1 cellular context compared by ENCODE assay signal in the genomic region with DNA sequence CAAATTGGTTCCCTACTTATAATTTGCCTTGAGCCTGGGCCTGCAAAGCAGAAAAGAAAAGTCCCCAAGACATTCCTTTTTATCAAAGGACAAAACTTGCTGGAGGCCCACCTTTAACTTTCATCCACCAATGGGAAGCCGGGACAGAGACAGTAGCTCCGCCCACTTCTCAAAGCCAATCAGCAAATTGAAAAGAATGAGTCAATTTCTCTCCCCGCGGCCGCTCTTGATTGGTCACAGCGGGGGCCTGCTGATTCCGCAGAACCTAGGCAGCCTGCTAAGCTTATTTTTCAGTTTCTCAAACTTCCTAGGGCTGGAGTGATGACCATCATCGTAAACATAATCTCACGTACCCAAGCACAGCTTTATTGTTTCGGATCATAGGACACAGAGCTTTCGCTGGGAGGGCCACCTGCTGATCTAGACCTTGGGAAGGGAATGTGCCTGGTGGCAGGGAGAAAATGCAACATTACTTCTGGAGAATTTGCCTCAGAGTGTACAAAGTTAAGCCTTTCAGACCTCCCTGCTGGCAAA.
TF ChIP-seq lines count a peak whose summit lies in the region.

A gene with protein sequence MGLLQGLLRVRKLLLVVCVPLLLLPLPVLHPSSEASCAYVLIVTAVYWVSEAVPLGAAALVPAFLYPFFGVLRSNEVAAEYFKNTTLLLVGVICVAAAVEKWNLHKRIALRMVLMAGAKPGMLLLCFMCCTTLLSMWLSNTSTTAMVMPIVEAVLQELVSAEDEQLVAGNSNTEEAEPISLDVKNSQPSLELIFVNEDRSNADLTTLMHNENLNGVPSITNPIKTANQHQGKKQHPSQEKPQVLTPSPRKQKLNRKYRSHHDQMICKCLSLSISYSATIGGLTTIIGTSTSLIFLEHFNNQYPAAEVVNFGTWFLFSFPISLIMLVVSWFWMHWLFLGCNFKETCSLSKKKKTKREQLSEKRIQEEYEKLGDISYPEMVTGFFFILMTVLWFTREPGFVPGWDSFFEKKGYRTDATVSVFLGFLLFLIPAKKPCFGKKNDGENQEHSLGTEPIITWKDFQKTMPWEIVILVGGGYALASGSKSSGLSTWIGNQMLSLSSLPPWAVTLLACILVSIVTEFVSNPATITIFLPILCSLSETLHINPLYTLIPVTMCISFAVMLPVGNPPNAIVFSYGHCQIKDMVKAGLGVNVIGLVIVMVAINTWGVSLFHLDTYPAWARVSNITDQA (minus strand): TSS at position 51 of the 534 bp plus-strand sequence. CDS start 690 bp downstream, outside the sequence.

TF ChIP-seq in K562, 482 proteins besides CTCF, POLR2A, EP300 and RAD21 (continued from another document):
- no peak for TF ChIP-seq ARID2 (IDR thresholded peaks at IDR 0.05)
- TF ChIP-seq SMARCC2 (IDR thresholded peaks at IDR 0.05; ENCODE audit: low read depth), result no peak
- no peak for TF ChIP-seq MCM5 (IDR thresholded peaks at IDR 0.05; ENCODE audit: low read depth)
- no peak for TF ChIP-seq ILF3 (IDR thresholded peaks at IDR 0.05; ENCODE audit: borderline replicate concordance)
- no peak for TF ChIP-seq ZNF41 (CRISPR knock-in tag; conservative IDR thresholded peaks at IDR 0.05)
- no peak for TF ChIP-seq TFAM (CRISPR knock-in tag; conservative IDR thresholded peaks at IDR 0.05)
- peak; percentile 59 for TF ChIP-seq RBM25 (IDR thresholded peaks at IDR 0.05; ENCODE audit: low read depth, low read length, severe bottlenecking)
- TF ChIP-seq KLF16 (IDR thresholded peaks at IDR 0.05), result no peak
- no peak for TF ChIP-seq BHLHE40 (IDR thresholded peaks at IDR 0.05; ENCODE audit: low read length)
- TF ChIP-seq C11orf30 (IDR thresholded peaks at IDR 0.05; ENCODE audit: low read depth), result peak; percentile 70
- TF ChIP-seq, protein P1, sequence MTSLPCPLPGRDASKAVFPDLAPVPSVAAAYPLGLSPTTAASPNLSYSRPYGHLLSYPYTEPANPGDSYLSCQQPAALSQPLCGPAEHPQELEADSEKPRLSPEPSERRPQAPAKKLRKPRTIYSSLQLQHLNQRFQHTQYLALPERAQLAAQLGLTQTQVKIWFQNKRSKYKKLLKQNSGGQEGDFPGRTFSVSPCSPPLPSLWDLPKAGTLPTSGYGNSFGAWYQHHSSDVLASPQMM (CRISPR knock-in tag; IDR thresholded peaks at IDR 0.05), result no peak
- TF ChIP-seq NBN (IDR thresholded peaks at IDR 0.05; ENCODE audit: low read depth), result no peak
- peak; percentile 53 for TF ChIP-seq FOS (IDR thresholded peaks at IDR 0.05; ENCODE audit: extremely low read depth, insufficient read length)
- TF ChIP-seq MAFF (IDR thresholded peaks at IDR 0.05; ENCODE audit: low read length), result peak; percentile 52
- TF ChIP-seq NR2C2 (CRISPR knock-in tag; IDR thresholded peaks at IDR 0.05), result no peak
- TF ChIP-seq NR2C2 (tag; IDR thresholded peaks at IDR 0.05), result no peak
- TF ChIP-seq ZNF445 (CRISPR knock-in tag; IDR thresholded peaks at IDR 0.05; ENCODE audit: low read depth), result no peak
- TF ChIP-seq CC2D1A (IDR thresholded peaks at IDR 0.05), result no peak
- TF ChIP-seq GABPB1 (CRISPR knock-in tag; IDR thresholded peaks at IDR 0.05), result 0 out of 2 replicates have a peak, but pooled peaks have one; percentile 26
- 0 out of 2 replicates have a peak, but pooled peaks have one; percentile 74 for TF ChIP-seq FOXK1 (CRISPR knock-in tag; IDR thresholded peaks at IDR 0.05; ENCODE audit: borderline replicate concordance)
- TF ChIP-seq, protein P2, sequence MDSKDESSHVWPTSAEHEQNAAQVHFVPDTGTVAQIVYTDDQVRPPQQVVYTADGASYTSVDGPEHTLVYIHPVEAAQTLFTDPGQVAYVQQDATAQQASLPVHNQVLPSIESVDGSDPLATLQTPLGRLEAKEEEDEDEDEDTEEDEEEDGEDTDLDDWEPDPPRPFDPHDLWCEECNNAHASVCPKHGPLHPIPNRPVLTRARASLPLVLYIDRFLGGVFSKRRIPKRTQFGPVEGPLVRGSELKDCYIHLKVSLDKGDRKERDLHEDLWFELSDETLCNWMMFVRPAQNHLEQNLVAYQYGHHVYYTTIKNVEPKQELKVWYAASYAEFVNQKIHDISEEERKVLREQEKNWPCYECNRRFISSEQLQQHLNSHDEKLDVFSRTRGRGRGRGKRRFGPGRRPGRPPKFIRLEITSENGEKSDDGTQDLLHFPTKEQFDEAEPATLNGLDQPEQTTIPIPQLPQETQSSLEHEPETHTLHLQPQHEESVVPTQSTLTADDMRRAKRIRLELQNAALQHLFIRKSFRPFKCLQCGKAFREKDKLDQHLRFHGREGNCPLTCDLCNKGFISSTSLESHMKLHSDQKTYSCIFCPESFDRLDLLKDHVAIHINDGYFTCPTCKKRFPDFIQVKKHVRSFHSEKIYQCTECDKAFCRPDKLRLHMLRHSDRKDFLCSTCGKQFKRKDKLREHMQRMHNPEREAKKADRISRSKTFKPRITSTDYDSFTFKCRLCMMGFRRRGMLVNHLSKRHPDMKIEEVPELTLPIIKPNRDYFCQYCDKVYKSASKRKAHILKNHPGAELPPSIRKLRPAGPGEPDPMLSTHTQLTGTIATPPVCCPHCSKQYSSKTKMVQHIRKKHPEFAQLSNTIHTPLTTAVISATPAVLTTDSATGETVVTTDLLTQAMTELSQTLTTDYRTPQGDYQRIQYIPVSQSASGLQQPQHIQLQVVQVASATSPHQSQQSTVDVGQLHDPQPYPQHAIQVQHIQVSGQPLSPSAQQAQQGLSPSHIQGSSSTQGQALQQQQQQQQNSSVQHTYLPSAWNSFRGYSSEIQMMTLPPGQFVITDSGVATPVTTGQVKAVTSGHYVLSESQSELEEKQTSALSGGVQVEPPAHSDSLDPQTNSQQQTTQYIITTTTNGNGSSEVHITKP (IDR thresholded peaks at IDR 0.05; ENCODE audit: partially characterized antibody), result peak; percentile 67
- TF ChIP-seq, protein P3, sequence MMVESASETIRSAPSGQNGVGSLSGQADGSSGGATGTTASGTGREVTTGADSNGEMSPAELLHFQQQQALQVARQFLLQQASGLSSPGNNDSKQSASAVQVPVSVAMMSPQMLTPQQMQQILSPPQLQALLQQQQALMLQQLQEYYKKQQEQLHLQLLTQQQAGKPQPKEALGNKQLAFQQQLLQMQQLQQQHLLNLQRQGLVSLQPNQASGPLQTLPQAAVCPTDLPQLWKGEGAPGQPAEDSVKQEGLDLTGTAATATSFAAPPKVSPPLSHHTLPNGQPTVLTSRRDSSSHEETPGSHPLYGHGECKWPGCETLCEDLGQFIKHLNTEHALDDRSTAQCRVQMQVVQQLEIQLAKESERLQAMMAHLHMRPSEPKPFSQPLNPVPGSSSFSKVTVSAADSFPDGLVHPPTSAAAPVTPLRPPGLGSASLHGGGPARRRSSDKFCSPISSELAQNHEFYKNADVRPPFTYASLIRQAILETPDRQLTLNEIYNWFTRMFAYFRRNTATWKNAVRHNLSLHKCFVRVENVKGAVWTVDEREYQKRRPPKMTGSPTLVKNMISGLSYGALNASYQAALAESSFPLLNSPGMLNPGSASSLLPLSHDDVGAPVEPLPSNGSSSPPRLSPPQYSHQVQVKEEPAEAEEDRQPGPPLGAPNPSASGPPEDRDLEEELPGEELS (CRISPR knock-in tag; IDR thresholded peaks at IDR 0.05; ENCODE audit: borderline replicate concordance), result no peak
- no peak for TF ChIP-seq PHB2 (IDR thresholded peaks at IDR 0.05; ENCODE audit: low read depth)
- TF ChIP-seq, protein P4, sequence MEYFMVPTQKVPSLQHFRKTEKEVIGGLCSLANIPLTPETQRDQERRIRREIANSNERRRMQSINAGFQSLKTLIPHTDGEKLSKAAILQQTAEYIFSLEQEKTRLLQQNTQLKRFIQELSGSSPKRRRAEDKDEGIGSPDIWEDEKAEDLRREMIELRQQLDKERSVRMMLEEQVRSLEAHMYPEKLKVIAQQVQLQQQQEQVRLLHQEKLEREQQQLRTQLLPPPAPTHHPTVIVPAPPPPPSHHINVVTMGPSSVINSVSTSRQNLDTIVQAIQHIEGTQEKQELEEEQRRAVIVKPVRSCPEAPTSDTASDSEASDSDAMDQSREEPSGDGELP (CRISPR knock-in tag; IDR thresholded peaks at IDR 0.05; ENCODE audit: borderline replicate concordance), result peak; percentile 34; the same call in 1 of the 2 replicates
- TF ChIP-seq ZFP36 (IDR thresholded peaks at IDR 0.05; ENCODE audit: low read depth, low read length, partially characterized antibody), result peak; percentile 1
- TF ChIP-seq, protein P5, sequence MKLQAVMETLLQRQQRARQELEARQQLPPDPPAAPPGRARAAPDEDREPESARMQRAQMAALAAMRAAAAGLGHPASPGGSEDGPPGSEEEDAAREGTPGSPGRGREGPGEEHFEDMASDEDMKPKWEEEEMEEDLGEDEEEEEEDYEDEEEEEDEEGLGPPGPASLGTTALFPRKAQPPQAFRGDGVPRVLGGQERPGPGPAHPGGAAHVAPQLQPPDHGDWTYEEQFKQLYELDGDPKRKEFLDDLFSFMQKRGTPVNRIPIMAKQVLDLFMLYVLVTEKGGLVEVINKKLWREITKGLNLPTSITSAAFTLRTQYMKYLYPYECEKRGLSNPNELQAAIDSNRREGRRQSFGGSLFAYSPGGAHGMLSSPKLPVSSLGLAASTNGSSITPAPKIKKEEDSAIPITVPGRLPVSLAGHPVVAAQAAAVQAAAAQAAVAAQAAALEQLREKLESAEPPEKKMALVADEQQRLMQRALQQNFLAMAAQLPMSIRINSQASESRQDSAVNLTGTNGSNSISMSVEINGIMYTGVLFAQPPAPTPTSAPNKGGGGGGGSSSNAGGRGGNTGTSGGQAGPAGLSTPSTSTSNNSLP (IDR thresholded peaks at IDR 0.05; ENCODE audit: borderline replicate concordance, low read depth, low read length), result 0 out of 2 replicates have a peak, but pooled peaks have one; percentile 24
- TF ChIP-seq ZNF699 (CRISPR knock-in tag; IDR thresholded peaks at IDR 0.05; ENCODE audit: insufficient replicate concordance), result no peak
- peak; percentile 49; the same call in 1 of the 2 replicates for TF ChIP-seq MBD2 (IDR thresholded peaks at IDR 0.05; ENCODE audit: borderline replicate concordance, low read depth)
- TF ChIP-seq SMARCB1 (IDR thresholded peaks at IDR 0.05; ENCODE audit: insufficient read length, low read depth), result no peak
- TF ChIP-seq DMBX1 (CRISPR knock-in tag; IDR thresholded peaks at IDR 0.05; ENCODE audit: borderline replicate concordance), result no peak
- TF ChIP-seq RFX7 (CRISPR knock-in tag; IDR thresholded peaks at IDR 0.05), result no peak
- TF ChIP-seq HEY1 (CRISPR knock-in tag; IDR thresholded peaks at IDR 0.05; ENCODE audit: borderline replicate concordance), result no peak
- TF ChIP-seq, protein P6, sequence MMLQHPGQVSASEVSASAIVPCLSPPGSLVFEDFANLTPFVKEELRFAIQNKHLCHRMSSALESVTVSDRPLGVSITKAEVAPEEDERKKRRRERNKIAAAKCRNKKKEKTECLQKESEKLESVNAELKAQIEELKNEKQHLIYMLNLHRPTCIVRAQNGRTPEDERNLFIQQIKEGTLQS (IDR thresholded peaks at IDR 0.05), result peak; percentile 55; the same call in 1 of the 2 replicates
- TF ChIP-seq, protein P6 (CRISPR knock-in tag; conservative IDR thresholded peaks at IDR 0.05), result no peak
- TF ChIP-seq ZKSCAN8 (CRISPR knock-in tag; IDR thresholded peaks at IDR 0.05), result no peak
- no peak for TF ChIP-seq HDAC8 (tag; IDR thresholded peaks at IDR 0.05)
- peak; percentile 50 for TF ChIP-seq MAFG (tag; conservative IDR thresholded peaks at IDR 0.05)
- no peak for TF ChIP-seq FOXJ3 (CRISPR knock-in tag; IDR thresholded peaks at IDR 0.05)
- no peak for TF ChIP-seq ZNF263 (CRISPR knock-in tag; IDR thresholded peaks at IDR 0.05; ENCODE audit: borderline replicate concordance)
- TF ChIP-seq JUND (IDR thresholded peaks at IDR 0.05; ENCODE audit: borderline replicate concordance, low read depth, low read length), result no peak
- peak; percentile 34; the same call in 1 of the 3 replicates for TF ChIP-seq JUND (tag; IDR thresholded peaks at IDR 0.05; ENCODE audit: borderline replicate concordance, low read depth, low read length)
- TF ChIP-seq, protein P7, sequence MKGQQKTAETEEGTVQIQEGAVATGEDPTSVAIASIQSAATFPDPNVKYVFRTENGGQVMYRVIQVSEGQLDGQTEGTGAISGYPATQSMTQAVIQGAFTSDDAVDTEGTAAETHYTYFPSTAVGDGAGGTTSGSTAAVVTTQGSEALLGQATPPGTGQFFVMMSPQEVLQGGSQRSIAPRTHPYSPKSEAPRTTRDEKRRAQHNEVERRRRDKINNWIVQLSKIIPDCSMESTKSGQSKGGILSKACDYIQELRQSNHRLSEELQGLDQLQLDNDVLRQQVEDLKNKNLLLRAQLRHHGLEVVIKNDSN (CRISPR knock-in tag; IDR thresholded peaks at IDR 0.05), result no peak
- no peak for TF ChIP-seq ZFPM2 (CRISPR knock-in tag; IDR thresholded peaks at IDR 0.05)
- peak; percentile 42; the same call in 1 of the 2 replicates for TF ChIP-seq NFE2 (IDR thresholded peaks at IDR 0.05; ENCODE audit: low read depth)
- peak; percentile 82 for TF ChIP-seq NFYB (IDR thresholded peaks at IDR 0.05; ENCODE audit: extremely low read depth, insufficient read length)
- no peak for TF ChIP-seq ZNF212 (CRISPR knock-in tag; IDR thresholded peaks at IDR 0.05)
- no peak for TF ChIP-seq TEAD4 (IDR thresholded peaks at IDR 0.05; ENCODE audit: low read length)
- no peak for TF ChIP-seq TEAD4 (CRISPR knock-in tag; IDR thresholded peaks at IDR 0.05; ENCODE audit: borderline replicate concordance)
- peak; percentile 67 for TF ChIP-seq MAFK (IDR thresholded peaks at IDR 0.05; ENCODE audit: low read length)
- TF ChIP-seq, protein P8, sequence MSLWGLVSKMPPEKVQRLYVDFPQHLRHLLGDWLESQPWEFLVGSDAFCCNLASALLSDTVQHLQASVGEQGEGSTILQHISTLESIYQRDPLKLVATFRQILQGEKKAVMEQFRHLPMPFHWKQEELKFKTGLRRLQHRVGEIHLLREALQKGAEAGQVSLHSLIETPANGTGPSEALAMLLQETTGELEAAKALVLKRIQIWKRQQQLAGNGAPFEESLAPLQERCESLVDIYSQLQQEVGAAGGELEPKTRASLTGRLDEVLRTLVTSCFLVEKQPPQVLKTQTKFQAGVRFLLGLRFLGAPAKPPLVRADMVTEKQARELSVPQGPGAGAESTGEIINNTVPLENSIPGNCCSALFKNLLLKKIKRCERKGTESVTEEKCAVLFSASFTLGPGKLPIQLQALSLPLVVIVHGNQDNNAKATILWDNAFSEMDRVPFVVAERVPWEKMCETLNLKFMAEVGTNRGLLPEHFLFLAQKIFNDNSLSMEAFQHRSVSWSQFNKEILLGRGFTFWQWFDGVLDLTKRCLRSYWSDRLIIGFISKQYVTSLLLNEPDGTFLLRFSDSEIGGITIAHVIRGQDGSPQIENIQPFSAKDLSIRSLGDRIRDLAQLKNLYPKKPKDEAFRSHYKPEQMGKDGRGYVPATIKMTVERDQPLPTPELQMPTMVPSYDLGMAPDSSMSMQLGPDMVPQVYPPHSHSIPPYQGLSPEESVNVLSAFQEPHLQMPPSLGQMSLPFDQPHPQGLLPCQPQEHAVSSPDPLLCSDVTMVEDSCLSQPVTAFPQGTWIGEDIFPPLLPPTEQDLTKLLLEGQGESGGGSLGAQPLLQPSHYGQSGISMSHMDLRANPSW (CRISPR knock-in tag; IDR thresholded peaks at IDR 0.05), result 0 out of 2 replicates have a peak, but pooled peaks have one; percentile 36
- TF ChIP-seq MTA3 (IDR thresholded peaks at IDR 0.05; ENCODE audit: borderline replicate concordance), result 0 out of 2 replicates have a peak, but pooled peaks have one; percentile 14
